9 cellular contexts compared by ENCODE assay signal in genomic region chr19:13834308-13834790, GRCh38. TPM values are rescaled to one million over a fixed set of nuclear protein-coding genes. Genes with fewer than 3 reads are reported as not detected.
DNase-seq lines count a peak whose midpoint lies in the region; ATAC-seq and TF ChIP-seq lines count a peak whose summit lies in the region.
"Had no signal": no experiment of that assay in that cellular context is flagged by ENCODE, and none has a peak within 500 bp of the region (broad histone marks: within the 10 kb centered on the region; RNA-seq: fewer than 3 reads in every experiment).

No MANE protein-coding gene starts in this region.

- ATAC-seq in GM19351 (IDR thresholded peaks at IDR 0.05; ENCODE audit: unreplicated experiment) (no peak), HG02970 (IDR thresholded peaks at IDR 0.05; ENCODE audit: low FRiP score, unreplicated experiment) (no peak)

- no peak for TF ChIP-seq CTCF in 22Rv1 (IDR thresholded peaks at IDR 0.05)

- peak overlapping the region; percentile 98 for H3K27ac ChIP-seq in 22Rv1

- DNase-seq in HT1080 (ENCODE audit: low read depth) (peak; percentile 52), astrocyte of the hippocampus (ENCODE audit: low read depth, low spot score) (peak; percentile 52), lung microvascular endothelial cell (ENCODE audit: low read depth in 2 of 2) (peak; percentile 55 to 66), NCI-H2029 treated with DMSO at 0.1 percent for 48 hours (lab: John Stamatoyannopoulos, UW) (no peak), DMS79 treated with DMSO at 0.1 percent for 48 hours (lab: John Stamatoyannopoulos, UW) (no peak)

RNA-seq across cellular contexts. Expression of gene ZSWIM4, which starts 39.1 kb away (rescaled TPM):
- total RNA-seq in HT1080 (2014; rRNA removed; shearing (Covaris generic)) = 1.8 and 2.7 TPM in 2 replicates
- 8.2 and 9.2 TPM in 2 replicates for polyA plus RNA-seq in HT1080 (2015; cell fraction: cytosol; rRNA removed)
- 11.2 and 13.4 TPM in 2 replicates for polyA plus RNA-seq in HT1080 (2015; cell fraction: nucleus; rRNA removed)
- 7.8 and 11.3 TPM in 2 replicates for total RNA-seq in lung microvascular endothelial cell

RNA-seq across cellular contexts. Expression of gene NANOS3, which starts 42.6 kb away (rescaled TPM):
- not detected in 2 replicates for total RNA-seq in HT1080 (2014; rRNA removed; shearing (Covaris generic))
- not detected in 2 replicates for polyA plus RNA-seq in HT1080 (2015; cell fraction: cytosol; rRNA removed)
- polyA plus RNA-seq in HT1080 (2015; cell fraction: nucleus; rRNA removed) = not detected in 2 replicates
- total RNA-seq in lung microvascular endothelial cell = 0.40 TPM in 1 of 2 replicates, not detected in the other
- total RNA-seq: dermis microvascular lymphatic vessel endothelial cell had no signal

Comparison
In these comparisons a context has a peak if more than half of its experiments do, and no peak if none do; other contexts are left out.
1. DNase-seq: peak in HT1080 (single experiment), astrocyte of the hippocampus (single experiment) and lung microvascular endothelial cell (2 of 2); none in NCI-H2029 treated with DMSO at 0.1 percent for 48 hours (single experiment) and DMS79 treated with DMSO at 0.1 percent for 48 hours (single experiment).